ENCODE assay signal across 15 cellular contexts in the genomic region with DNA sequence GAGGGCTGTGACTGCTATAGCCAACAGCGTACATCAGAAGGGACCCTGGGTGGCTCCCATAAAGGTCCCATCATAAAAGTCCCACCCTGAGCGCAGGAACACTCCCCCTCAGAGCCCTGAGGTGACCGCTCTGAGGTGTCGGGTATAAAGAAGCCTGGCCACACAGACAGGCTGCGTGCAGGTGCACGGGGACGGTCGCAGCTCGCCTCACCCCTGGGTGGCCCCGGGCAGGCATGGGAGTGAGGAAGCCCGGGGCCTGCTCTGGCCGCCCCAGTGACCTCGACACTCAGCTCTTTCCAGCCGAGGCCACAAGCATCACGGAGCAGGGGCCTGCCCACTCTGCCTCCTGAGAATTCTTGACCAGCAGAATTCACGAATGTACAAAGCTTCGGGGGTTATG. TPM values are rescaled to one million over a fixed set of nuclear protein-coding genes. Genes with fewer than 3 reads are reported as not detected.
A peak's percentile ranks its signal among the peaks of the same experiment; 100 is the strongest.
DNase-seq lines count a peak whose midpoint lies in the region; ATAC-seq and TF ChIP-seq lines count a peak whose summit lies in the region.
"Had no signal": no experiment of that assay in that cellular context is flagged by ENCODE, and none has a peak within 500 bp of the region (broad histone marks: within the 10 kb centered on the region; RNA-seq: fewer than 3 reads in every experiment).

No MANE protein-coding gene starts in this region.

- H4K20me1 ChIP-seq in DND-41 (ENCODE audit: insufficient read depth, low read length) (no peaks in the 10 kb centered on the region; the same call in 1 of the 2 replicates), osteoblast (ENCODE audit: insufficient read depth, low read length) (no peaks in the 10 kb centered on the region)

- intact Hi-C loops in activated naive CD4-positive, alpha-beta T cell treated with anti-CD3 and anti-CD28 coated beads for 36 hours (cut with micrococcal nuclease): no loop called here

- H3K4me3 ChIP-seq in DND-41 (ENCODE audit: low read depth in 1 of 2, low read length in 2 of 2) (no peak overlapping the region), osteoblast (ENCODE audit: insufficient read depth, low read length) (no peak overlapping the region)
- H3K4me3 ChIP-seq: HAP-1 had no signal

- no peak overlapping the region for H2AFZ ChIP-seq in DND-41 (ENCODE audit: low read depth, low read length)
- no peak overlapping the region for H2AFZ ChIP-seq in osteoblast (ENCODE audit: low read length)

- no peak for DNase-seq in activated naive CD4-positive, alpha-beta T cell treated with anti-CD3 and anti-CD28 coated beads for 36 hours
- no peak for DNase-seq in activated naive CD4-positive, alpha-beta T cell treated with anti-CD3 and anti-CD28 coated beads, Interleukin-2, amount 50 U/mL, for 16 hours
- DNase-seq in DND-41 (no peak), osteoblast (ENCODE audit: insufficient read length, low spot score, missing footprints) (peak; percentile 49), HUDEP-2 (lab: John Stamatoyannopoulos, UW; ENCODE audit: unreplicated experiment in 76 of 76) (no peak), DMS 273 treated with DMSO at 0.1 percent for 48 hours (lab: John Stamatoyannopoulos, UW) (no peak)
- DNase-seq in stimulated activated CD4-positive, alpha-beta T cell treated with anti-CD3 and anti-CD28 coated beads, Interleukin-4, amount 100 ng/mL, for 24 hours: no peak
- DNase-seq: 8988T; AML-193; C1 segment of cervical spinal cord; Caco-2; CD8-positive, alpha-beta T cell; DMS53 had no signal

- no peaks in the 10 kb centered on the region for H3K79me2 ChIP-seq in DND-41 (ENCODE audit: insufficient read depth, low read length)
- no peaks in the 10 kb centered on the region for H3K79me2 ChIP-seq in osteoblast (ENCODE audit: insufficient read depth, low read length)

- H3K9me3 ChIP-seq in DND-41 (ENCODE audit: insufficient read depth, low read length, severe bottlenecking): peaks cover 4% of the 10 kb centered on the region
- H3K9me3 ChIP-seq in osteoblast (ENCODE audit: low read depth, low read length): no peaks in the 10 kb centered on the region
- H3K9me3 ChIP-seq: Caco-2, HAP-1 had no signal

- no peak for TF ChIP-seq CTCF in DND-41 (IDR thresholded peaks at IDR 0.05; ENCODE audit: borderline replicate concordance, extremely low read depth, low read length, poor library complexity, severe bottlenecking)
- no peak for TF ChIP-seq CTCF in osteoblast (IDR thresholded peaks at IDR 0.05; ENCODE audit: extremely low read depth, low read depth, low read length)

- H3K27me3 ChIP-seq in DND-41 (ENCODE audit: insufficient read depth, low read length, poor library complexity) (no peaks in the 10 kb centered on the region), osteoblast (ENCODE audit: insufficient read depth, low read length) (no peaks in the 10 kb centered on the region)

- ATAC-seq in DND-41 (ENCODE audit: insufficient read depth, low read depth): no peak
- ATAC-seq: CD8-positive, alpha-beta T cell had no signal

- H3K4me2 ChIP-seq in DND-41 (ENCODE audit: insufficient read depth, low read length) (peak overlapping the region; percentile 9), osteoblast (ENCODE audit: insufficient read depth, low read length) (no peak overlapping the region)

- H3K4me1 Mint-ChIP-seq in activated naive CD4-positive, alpha-beta T cell treated with anti-CD3 and anti-CD28 coated beads for 36 hours (ENCODE audit: low read depth): peaks cover 38% of the 10 kb centered on the region

- H3K27ac Mint-ChIP-seq in activated naive CD4-positive, alpha-beta T cell treated with anti-CD3 and anti-CD28 coated beads for 36 hours: peak overlapping the region; percentile 55

- CTCF ChIA-PET in activated naive CD4-positive, alpha-beta T cell treated with anti-CD3 and anti-CD28 coated beads for 36 hours (lab: Charles Lee): no interaction called here

- H3K36me3 Mint-ChIP-seq in activated naive CD4-positive, alpha-beta T cell treated with anti-CD3 and anti-CD28 coated beads for 36 hours (ENCODE audit: low read depth): peaks cover 16% of the 10 kb centered on the region

- peaks cover 39% of the 10 kb centered on the region for H3K36me3 ChIP-seq in DND-41 (ENCODE audit: insufficient read depth, low read length)
- H3K36me3 ChIP-seq in osteoblast (ENCODE audit: insufficient read depth, low read length): peaks cover 5% of the 10 kb centered on the region
- H3K36me3 ChIP-seq: HAP-1 had no signal

- peak overlapping the region; percentile 78 for H3K27ac ChIP-seq in DND-41 (ENCODE audit: low read length)
- H3K27ac ChIP-seq in cingulate gyrus (ENCODE audit: low read depth, low read length): peak overlapping the region; percentile 19
- no peak overlapping the region for H3K27ac ChIP-seq in osteoblast (ENCODE audit: low read depth, low read length)

- peaks cover 11% of the 10 kb centered on the region for H3K9me3 Mint-ChIP-seq in activated naive CD4-positive, alpha-beta T cell treated with anti-CD3 and anti-CD28 coated beads for 36 hours

- H3K4me1 ChIP-seq in DND-41 (ENCODE audit: insufficient read depth, low read length): peaks cover 43% of the 10 kb centered on the region
- H3K4me1 ChIP-seq in osteoblast (ENCODE audit: insufficient read depth, low read length): no peaks in the 10 kb centered on the region
- H3K4me1 ChIP-seq: Caco-2, HAP-1 had no signal

- no peaks in the 10 kb centered on the region for H3K27me3 Mint-ChIP-seq in activated naive CD4-positive, alpha-beta T cell treated with anti-CD3 and anti-CD28 coated beads for 36 hours (ENCODE audit: low read depth)

- no peak overlapping the region for H3K4me3 Mint-ChIP-seq in activated naive CD4-positive, alpha-beta T cell treated with anti-CD3 and anti-CD28 coated beads for 36 hours

- peak overlapping the region; percentile 9; the same call in 1 of the 2 replicates for H3K9ac ChIP-seq in DND-41 (ENCODE audit: low read depth, low read length)

RNA-seq across cellular contexts. Expression of a gene that starts 14.4 kb away (rescaled TPM):
- total RNA-seq in activated naive CD4-positive, alpha-beta T cell treated with anti-CD3 and anti-CD28 coated beads for 36 hours: 10 to 100 TPM; 74.1 to 75.6 TPM
- total RNA-seq in osteoblast: 41.3 and 47.8 TPM in 2 replicates

RNA-seq across cellular contexts. Expression of a gene that starts 28.4 kb away (rescaled TPM):
- 10 to 100 TPM; 19.6 to 20.3 TPM for total RNA-seq in activated naive CD4-positive, alpha-beta T cell treated with anti-CD3 and anti-CD28 coated beads for 36 hours
- 19.4 and 19.5 TPM in 2 replicates for total RNA-seq in osteoblast
